15 cellular contexts compared by ENCODE assay signal in the genomic region with DNA sequence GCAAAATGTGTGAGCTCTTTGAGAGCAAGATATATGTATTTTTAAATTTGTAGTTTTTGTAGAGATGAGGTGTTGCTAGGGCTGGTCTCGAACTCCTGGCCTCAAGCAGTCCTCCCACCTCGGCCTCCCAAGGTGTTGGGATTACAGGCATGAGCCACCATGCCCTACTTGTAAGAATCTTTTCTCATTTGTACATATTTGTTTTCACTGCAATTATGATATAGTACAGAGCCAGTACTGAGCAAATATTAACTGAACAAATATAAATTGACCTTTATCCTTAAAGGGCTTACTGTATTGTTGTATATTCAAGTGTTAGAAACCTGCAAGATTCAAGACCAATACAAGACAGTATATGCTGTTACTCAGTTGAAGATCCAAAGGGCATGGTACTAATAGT. TPM values are rescaled to one million over a fixed set of nuclear protein-coding genes. Genes with fewer than 3 reads are reported as not detected.
DNase-seq lines count a peak whose midpoint lies in the region; ATAC-seq and TF ChIP-seq lines count a peak whose summit lies in the region.
"Had no signal": no experiment of that assay in that cellular context is flagged by ENCODE, and none has a peak within 500 bp of the region (broad histone marks: within the 10 kb centered on the region; RNA-seq: fewer than 3 reads in every experiment).

No MANE protein-coding gene starts in this region.

- H3K4me2 ChIP-seq in OCI-LY7 (ENCODE audit: low read length), result peak overlapping the region; percentile 51

- H3K9me3 ChIP-seq in OCI-LY7 (ENCODE audit: low read length) (no peaks in the 10 kb centered on the region), mucosa of descending colon (no peaks in the 10 kb centered on the region)

- TF ChIP-seq CTCF in 22Rv1 (IDR thresholded peaks at IDR 0.05), result no peak
- no peak for TF ChIP-seq CTCF in LNCaP clone FGC (IDR thresholded peaks at IDR 0.05; ENCODE audit: control insufficient read depth, extremely low read depth, insufficient read depth)
- no peak for TF ChIP-seq CTCF in OCI-LY7 (conservative IDR thresholded peaks at IDR 0.05; ENCODE audit: low read length)
- TF ChIP-seq CTCF in mucosa of descending colon (IDR thresholded peaks at IDR 0.05), result no peak

- POLR2A ChIA-PET in OCI-LY7 (lab: Charles Lee), result interaction anchor here (0.6 to 1.2 kb wide), 2 partner anchors 23 to 744 kb away, joined by 4 to 6 read pairs; no protein-coding TSS in a partner anchor

- H3K4me3 ChIP-seq in LNCaP clone FGC (ENCODE audit: low read depth, low read length), result no peak overlapping the region
- peak overlapping the region; percentile 10 for H3K4me3 ChIP-seq in OCI-LY7 (ENCODE audit: low read depth, low read length, poor library complexity, severe bottlenecking)
- H3K4me3 ChIP-seq in mucosa of descending colon, result no peak overlapping the region
- H3K4me3 ChIP-seq: GM23248 had no signal

- ATAC-seq in mucosa of descending colon, result peak; percentile 75
- ATAC-seq in GM19452 (IDR thresholded peaks at IDR 0.05; ENCODE audit: unreplicated experiment), result no peak
- ATAC-seq: HCT116 had no signal

- H3K9me3 Mint-ChIP-seq in activated CD4-positive, alpha-beta T cell treated with anti-CD3 and anti-CD28 coated beads, Interleukin-2, amount 10 ng/mL, durations not matched to agents 24 days and 14 days, result no peaks in the 10 kb centered on the region
- H3K9me3 Mint-ChIP-seq: CD4-positive, alpha-beta T cell had no signal

- H3K9me2 ChIP-seq in OCI-LY7 (ENCODE audit: insufficient read depth, low read length), result no peaks in the 10 kb centered on the region

- no TSS peak for BruUV-seq in OCI-LY7 (replicated peaks; lab: Mats Ljungman, UMichigan)

- H4K20me1 ChIP-seq in OCI-LY7 (ENCODE audit: insufficient read depth, low read length), result no peaks in the 10 kb centered on the region

- CTCF ChIA-PET in OCI-LY7 (lab: Charles Lee; ENCODE audit: unreplicated experiment), result interaction anchor here (1.2 kb wide), 1 partner anchor 10 kb away, joined by 6 read pairs; no protein-coding TSS in a partner anchor

- no peaks in the 10 kb centered on the region for H3K4me1 Mint-ChIP-seq in activated CD4-positive, alpha-beta T cell treated with anti-CD3 and anti-CD28 coated beads, Interleukin-2, amount 10 ng/mL, durations not matched to agents 24 days and 14 days
- H3K4me1 Mint-ChIP-seq: B cell had no signal

- H3K4me1 ChIP-seq in OCI-LY7 (ENCODE audit: insufficient read depth, low read length, poor library complexity, severe bottlenecking) (peaks cover 52% of the 10 kb centered on the region), mucosa of descending colon (ENCODE audit: low read depth) (peaks cover 9% of the 10 kb centered on the region)

- DNase-seq in LNCaP clone FGC (ENCODE audit: low read depth), result peak; percentile 69
- no peak for DNase-seq in OCI-LY7 (ENCODE audit: low spot score)
- peak in 2 of 3 donors; percentile 19 to 32 for DNase-seq in mucosa of descending colon
- DNase-seq in globus pallidus (ENCODE audit: low spot score), result no peak
- DNase-seq in activated CD4-positive, alpha-beta T cell treated with anti-CD3 and anti-CD28 coated beads, Interleukin-2, amount 10 ng/mL, durations not matched to agents 24 days and 14 days, result no peak
- DNase-seq: C1 segment of cervical spinal cord; CD4-positive, alpha-beta T cell; DMS153; GF-D8; GM23248 had no signal

- no peaks in the 10 kb centered on the region for H3K36me3 ChIP-seq in OCI-LY7 (ENCODE audit: insufficient read depth, low read length)
- H3K36me3 ChIP-seq in mucosa of descending colon (ENCODE audit: low read depth), result no peaks in the 10 kb centered on the region

- intact Hi-C loops in OCI-LY7 (cut with micrococcal nuclease; ENCODE audit: unreplicated experiment) (loop anchor here (1.0 to 10.0 kb wide), 4 partner anchors 54 to 235 kb away; a partner anchor contains a TSS), mucosa of descending colon (cut with DNase I, micrococcal nuclease) (loop anchor here in 1 of 2 donors (10.0 kb wide), 1 partner anchor 231 kb away; no protein-coding TSS in a partner anchor)
- intact Hi-C loops in activated CD4-positive, alpha-beta T cell treated with anti-CD3 and anti-CD28 coated beads, Interleukin-2, amount 10 ng/mL, durations not matched to agents 24 days and 14 days (cut with micrococcal nuclease), result loop anchor here (1.0 to 10.0 kb wide), 4 partner anchors 53 to 551 kb away; a partner anchor contains a TSS

- H2AFZ ChIP-seq in OCI-LY7 (ENCODE audit: low read length), result peak overlapping the region; percentile 79; the same call in 1 of the 2 replicates
- H2AFZ ChIP-seq: GM23248 had no signal

- H3K79me2 ChIP-seq in OCI-LY7 (ENCODE audit: insufficient read depth, low read depth, low read length), result no peaks in the 10 kb centered on the region

- H3K27ac Mint-ChIP-seq in activated CD4-positive, alpha-beta T cell treated with anti-CD3 and anti-CD28 coated beads, Interleukin-2, amount 10 ng/mL, durations not matched to agents 24 days and 14 days, result no peak overlapping the region
- H3K27ac Mint-ChIP-seq: B cell; CD4-positive, alpha-beta T cell had no signal

- H3K27ac ChIP-seq in 22Rv1 (peak overlapping the region; percentile 67), OCI-LY7 (ENCODE audit: low read depth, low read length, poor library complexity, severe bottlenecking) (peak overlapping the region; percentile 24)
- H3K27ac ChIP-seq: GM23248, HL-60 had no signal

- no peaks in the 10 kb centered on the region for H3K36me3 Mint-ChIP-seq in activated CD4-positive, alpha-beta T cell treated with anti-CD3 and anti-CD28 coated beads, Interleukin-2, amount 10 ng/mL, durations not matched to agents 24 days and 14 days (ENCODE audit: low read depth)

- no peak overlapping the region for H3K4me3 Mint-ChIP-seq in activated CD4-positive, alpha-beta T cell treated with anti-CD3 and anti-CD28 coated beads, Interleukin-2, amount 10 ng/mL, durations not matched to agents 24 days and 14 days
- H3K4me3 Mint-ChIP-seq: B cell; CD4-positive, alpha-beta T cell had no signal

- H3K27me3 Mint-ChIP-seq in activated CD4-positive, alpha-beta T cell treated with anti-CD3 and anti-CD28 coated beads, Interleukin-2, amount 10 ng/mL, durations not matched to agents 24 days and 14 days, result peaks cover 3% of the 10 kb centered on the region
- H3K27me3 Mint-ChIP-seq: B cell; CD4-positive, alpha-beta T cell had no signal

RNA-seq across cellular contexts. Expression of a gene that starts 53.4 kb away (rescaled TPM):
- total RNA-seq in OCI-LY7 (2014; rRNA removed; shearing (Covaris generic)), result 14.8 and 16.3 TPM in 2 replicates
- total RNA-seq in OCI-LY7 (2022) (37.8 and 40.8 TPM in 2 replicates), mucosa of descending colon (10 to 100 TPM; 11.7 to 13.6 (median 12.0) TPM)
- 25.9 and 27.8 TPM in 2 replicates for total RNA-seq in activated CD4-positive, alpha-beta T cell treated with anti-CD3 and anti-CD28 coated beads, Interleukin-2, amount 10 ng/mL, durations not matched to agents 24 days and 14 days

RNA-seq across cellular contexts. Expression of a gene that starts 53.6 kb away (rescaled TPM):
- total RNA-seq in OCI-LY7 (2014; rRNA removed; shearing (Covaris generic)), result 7.7 and 15.7 TPM in 2 replicates
- total RNA-seq in OCI-LY7 (2022), result 22.8 and 27.9 TPM in 2 replicates
- total RNA-seq in mucosa of descending colon, result 10 to 100 TPM; 23.0 to 26.5 (median 25.9) TPM
- total RNA-seq in activated CD4-positive, alpha-beta T cell treated with anti-CD3 and anti-CD28 coated beads, Interleukin-2, amount 10 ng/mL, durations not matched to agents 24 days and 14 days, result 27.6 and 29.3 TPM in 2 replicates

Comparison
In these comparisons a context has a peak if more than half of its experiments do, and no peak if none do; other contexts are left out.
1. DNase-seq: peak in LNCaP clone FGC (single experiment) and mucosa of descending colon (2 of 3); none in OCI-LY7 (single experiment), globus pallidus (single experiment) and activated CD4-positive, alpha-beta T cell treated with anti-CD3 and anti-CD28 coated beads, Interleukin-2, amount 10 ng/mL, durations not matched to agents 24 days and 14 days (single experiment).